Comparison of ENCODE assay signal across 8 cellular contexts in the genomic region with DNA sequence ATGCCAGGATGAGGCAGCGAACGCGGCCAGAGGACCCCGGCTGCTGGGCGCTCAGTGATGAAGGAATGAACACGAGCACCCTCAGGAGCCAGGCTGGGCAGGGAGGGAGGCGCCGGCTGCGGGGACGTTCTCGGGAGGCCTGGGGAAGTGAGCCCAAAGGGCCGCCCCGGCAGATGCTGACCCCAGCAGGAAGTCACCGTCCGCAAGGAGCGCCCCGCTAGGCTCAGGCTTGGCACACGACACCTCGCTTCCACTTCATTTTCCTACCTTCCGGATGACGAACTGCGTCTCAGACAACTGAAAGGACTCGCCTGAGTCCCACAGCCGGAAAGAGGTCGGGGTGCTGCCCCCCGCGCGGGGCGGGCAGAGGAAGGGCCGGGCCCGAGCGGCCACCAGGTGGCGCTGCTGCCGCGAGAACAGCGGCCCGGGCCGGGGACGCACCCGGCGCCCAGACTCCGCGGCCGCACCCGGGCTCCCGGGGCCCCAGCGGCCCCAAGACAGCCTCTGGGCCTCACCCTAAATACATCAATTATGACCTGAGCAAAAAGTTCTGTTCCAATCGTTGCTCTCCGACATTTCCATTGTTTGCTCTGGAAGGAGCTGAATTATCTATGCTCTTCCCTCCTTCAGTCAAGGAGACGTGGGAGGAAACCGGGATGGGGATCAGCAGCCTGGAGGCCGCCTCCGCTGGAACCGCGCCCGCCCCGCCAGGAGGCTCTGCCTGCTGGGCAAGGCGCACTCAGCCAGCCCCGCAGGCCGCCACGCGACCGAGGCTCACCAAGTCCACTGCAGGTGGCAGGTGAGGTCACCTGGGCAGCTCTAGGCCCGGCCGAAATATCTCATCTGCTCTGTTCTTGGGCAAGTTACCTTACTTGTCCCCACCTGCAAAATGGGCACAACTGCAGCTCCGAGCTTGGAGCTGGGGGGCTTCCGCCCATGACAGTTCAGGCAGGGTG.
A peak's percentile ranks its signal among the peaks of the same experiment; 100 is the strongest.
DNase-seq lines count a peak whose midpoint lies in the region; ATAC-seq and TF ChIP-seq lines count a peak whose summit lies in the region.

No MANE protein-coding gene starts in this region.

- TF ChIP-seq CTCF in fibroblast of the aortic adventitia (IDR thresholded peaks at IDR 0.05; ENCODE audit: insufficient read depth, low read length) (peak; percentile 61), neural crest cell (conservative IDR thresholded peaks at IDR 0.05) (peak; percentile 98)

- no peaks in the 10 kb centered on the region for H3K36me3 Mint-ChIP-seq in activated T-cell treated with anti-CD3 and anti-CD28 coated beads, Interleukin-2, amount 50 U/mL, for 72 hours (ENCODE audit: insufficient read depth in 2 of 2)
- no peaks in the 10 kb centered on the region for H3K36me3 Mint-ChIP-seq in neural crest cell (ENCODE audit: low read depth)

- peaks cover 7% of the 10 kb centered on the region for H3K4me1 Mint-ChIP-seq in activated T-cell treated with anti-CD3 and anti-CD28 coated beads, Interleukin-2, amount 50 U/mL, for 72 hours (ENCODE audit: low read depth)
- H3K4me1 Mint-ChIP-seq in neural crest cell = no peaks in the 10 kb centered on the region
- H3K4me1 Mint-ChIP-seq in stimulated activated naive CD8-positive, alpha-beta T cell treated with anti-CD3 and anti-CD28 coated beads, Interleukin-15, amount 100 ng/mL, for 72 hours = peaks cover 10% of the 10 kb centered on the region

- peaks cover 0 to under 1% of the 10 kb centered on the region in 2 donors for H3K9me3 Mint-ChIP-seq in activated T-cell treated with anti-CD3 and anti-CD28 coated beads, Interleukin-2, amount 50 U/mL, for 72 hours
- no peaks in the 10 kb centered on the region for H3K9me3 Mint-ChIP-seq in neural crest cell
- H3K9me3 Mint-ChIP-seq in stimulated activated naive CD8-positive, alpha-beta T cell treated with anti-CD3 and anti-CD28 coated beads, Interleukin-15, amount 100 ng/mL, for 72 hours = peaks cover 3 to 11% of the 10 kb centered on the region in 2 donors

- peak overlapping the region; percentile 45 for H3K4me3 ChIP-seq in fibroblast of the aortic adventitia (ENCODE audit: low read depth, low read length)

- DNase-seq in AG20443 (ENCODE audit: low spot score) = peak; percentile 94
- peak; percentile 13 for DNase-seq in NCI-H2171 treated with DMSO at 0.1 percent for 48 hours (lab: John Stamatoyannopoulos, UW)
- DNase-seq in activated T-cell treated with anti-CD3 and anti-CD28 coated beads, Interleukin-2, amount 50 U/mL, for 72 hours = peak; percentile 66 to 84
- peak; percentile 68 for DNase-seq in fibroblast of the aortic adventitia (ENCODE audit: low read depth)
- DNase-seq in neural crest cell (ENCODE audit: low read depth, low spot score) = peak; percentile 70
- peak; percentile 79 to 80 for DNase-seq in stimulated activated naive CD8-positive, alpha-beta T cell treated with anti-CD3 and anti-CD28 coated beads, Interleukin-15, amount 100 ng/mL, for 72 hours

- no peak overlapping the region for H3K27ac Mint-ChIP-seq in activated T-cell treated with anti-CD3 and anti-CD28 coated beads, Interleukin-2, amount 50 U/mL, for 72 hours
- no peak overlapping the region for H3K27ac Mint-ChIP-seq in neural crest cell (ENCODE audit: unreplicated experiment)
- peak overlapping the region in 1 of 2 donors; percentile 75 for H3K27ac Mint-ChIP-seq in stimulated activated naive CD8-positive, alpha-beta T cell treated with anti-CD3 and anti-CD28 coated beads, Interleukin-15, amount 100 ng/mL, for 72 hours

- peak; percentile 74 for ATAC-seq in GM19452 (IDR thresholded peaks at IDR 0.05; ENCODE audit: unreplicated experiment)
- ATAC-seq in activated T-cell treated with anti-CD3 and anti-CD28 coated beads, Interleukin-2, amount 50 U/mL, for 72 hours (replicated peaks in 1 of 2) = peak; percentile 91 to 94
- peak; percentile 90 for ATAC-seq in stimulated activated naive CD8-positive, alpha-beta T cell treated with anti-CD3 and anti-CD28 coated beads, Interleukin-15, amount 100 ng/mL, for 72 hours
- ATAC-seq in GM21619 (IDR thresholded peaks at IDR 0.05; ENCODE audit: unreplicated experiment) = no peak

- peaks cover 6% of the 10 kb centered on the region for H3K27me3 Mint-ChIP-seq in activated T-cell treated with anti-CD3 and anti-CD28 coated beads, Interleukin-2, amount 50 U/mL, for 72 hours (ENCODE audit: low read depth)
- H3K27me3 Mint-ChIP-seq in neural crest cell (ENCODE audit: low read depth) = no peaks in the 10 kb centered on the region
- H3K27me3 Mint-ChIP-seq in stimulated activated naive CD8-positive, alpha-beta T cell treated with anti-CD3 and anti-CD28 coated beads, Interleukin-15, amount 100 ng/mL, for 72 hours = peaks cover 12% of the 10 kb centered on the region

- H3K4me3 Mint-ChIP-seq in activated T-cell treated with anti-CD3 and anti-CD28 coated beads, Interleukin-2, amount 50 U/mL, for 72 hours = peak overlapping the region; percentile 63
- H3K4me3 Mint-ChIP-seq in neural crest cell = no peak overlapping the region
- H3K4me3 Mint-ChIP-seq in stimulated activated naive CD8-positive, alpha-beta T cell treated with anti-CD3 and anti-CD28 coated beads, Interleukin-15, amount 100 ng/mL, for 72 hours = peak overlapping the region; percentile 64 to 76

Comparison
In these comparisons a context has a peak if more than half of its experiments do, and no peak if none do; other contexts are left out.
1. DNase-seq: peak in every context shown above with its lines; median percentile 94 in AG20443; 80 in stimulated activated naive CD8-positive, alpha-beta T cell treated with anti-CD3 and anti-CD28 coated beads, Interleukin-15, amount 100 ng/mL, for 72 hours; 75 in activated T-cell treated with anti-CD3 and anti-CD28 coated beads, Interleukin-2, amount 50 U/mL, for 72 hours; 70 in neural crest cell; 68 in fibroblast of the aortic adventitia; 13 in NCI-H2171 treated with DMSO at 0.1 percent for 48 hours.